26 cellular contexts compared by ENCODE assay signal in the genomic region with DNA sequence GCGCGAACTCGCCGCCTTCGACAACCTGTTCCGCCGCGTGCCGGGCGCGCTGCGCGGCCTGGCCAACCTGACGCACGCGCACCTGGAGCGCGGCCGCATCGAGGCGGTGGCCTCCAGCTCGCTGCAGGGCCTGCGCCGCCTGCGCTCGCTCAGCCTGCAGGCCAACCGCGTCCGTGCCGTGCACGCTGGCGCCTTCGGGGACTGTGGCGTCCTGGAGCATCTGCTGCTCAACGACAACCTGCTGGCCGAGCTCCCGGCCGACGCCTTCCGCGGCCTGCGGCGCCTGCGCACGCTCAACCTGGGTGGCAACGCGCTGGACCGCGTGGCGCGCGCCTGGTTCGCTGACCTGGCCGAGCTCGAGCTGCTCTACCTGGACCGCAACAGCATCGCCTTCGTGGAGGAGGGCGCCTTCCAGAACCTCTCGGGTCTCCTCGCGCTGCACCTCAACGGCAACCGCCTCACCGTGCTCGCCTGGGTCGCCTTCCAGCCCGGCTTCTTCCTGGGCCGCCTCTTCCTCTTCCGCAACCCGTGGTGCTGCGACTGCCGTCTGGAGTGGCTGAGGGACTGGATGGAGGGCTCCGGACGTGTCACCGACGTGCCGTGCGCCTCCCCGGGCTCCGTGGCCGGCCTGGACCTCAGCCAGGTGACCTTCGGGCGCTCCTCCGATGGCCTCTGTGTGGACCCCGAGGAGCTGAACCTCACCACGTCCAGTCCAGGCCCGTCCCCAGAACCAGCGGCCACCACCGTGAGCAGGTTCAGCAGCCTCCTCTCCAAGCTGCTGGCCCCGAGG. TPM values are rescaled to one million over a fixed set of nuclear protein-coding genes. Genes with fewer than 3 reads are reported as not detected.
"Had no signal": no experiment of that assay in that cellular context is flagged by ENCODE, and none has a peak within 500 bp of the region (broad histone marks: within the 10 kb centered on the region; RNA-seq: fewer than 3 reads in every experiment).

No MANE protein-coding gene starts in this region.

- H3K9me3 ChIP-seq: breast epithelium, heart left ventricle, transverse colon, uterus had no signal

- H3K4me3 Mint-ChIP-seq: activated B cell treated with CpG ODN at 0.5 μM for 24 hours; activated CD4-positive, alpha-beta memory T cell treated with anti-CD3 and anti-CD28 coated beads for 36 hours; activated CD4-positive, alpha-beta T cell treated with anti-CD3 and anti-CD28 coated beads for 36 hours; activated naive CD4-positive, alpha-beta T cell treated with anti-CD3 and anti-CD28 coated beads for 36 hours; activated naive CD8-positive, alpha-beta T cell treated with anti-CD3 and anti-CD28 coated beads, Interleukin-2, amount 10 ng/mL, durations not matched to agents 7 days and 5 days; activated T-cell treated with anti-CD3 and anti-CD28 coated beads, Interleukin-2, amount 50 U/mL, for 72 hours; stimulated activated naive B cell treated with anti-CD40 and anti-IgM and Interleukin-4, amounts not matched to agents 10 μg/mL and 1 μg/mL and 100 μg/mL, for 72 hours had no signal

- H3K4me3 ChIP-seq: breast epithelium, coronary artery, heart left ventricle, transverse colon, uterus had no signal

- H3K9me3 Mint-ChIP-seq: activated B cell treated with CpG ODN at 0.5 μM for 24 hours; activated CD4-positive, alpha-beta memory T cell treated with anti-CD3 and anti-CD28 coated beads for 36 hours; activated naive CD4-positive, alpha-beta T cell treated with anti-CD3 and anti-CD28 coated beads for 36 hours; activated naive CD8-positive, alpha-beta T cell treated with anti-CD3 and anti-CD28 coated beads, Interleukin-2, amount 10 ng/mL, durations not matched to agents 7 days and 5 days; activated T-cell treated with anti-CD3 and anti-CD28 coated beads, Interleukin-2, amount 50 U/mL, for 72 hours; stimulated activated naive B cell treated with anti-CD40 and anti-IgM and Interleukin-4, amounts not matched to agents 10 μg/mL and 1 μg/mL and 100 μg/mL, for 72 hours had no signal

- H3K4me1 Mint-ChIP-seq: activated B cell treated with CpG ODN at 0.5 μM for 24 hours; activated naive CD8-positive, alpha-beta T cell treated with anti-CD3 and anti-CD28 coated beads, Interleukin-2, amount 10 ng/mL, durations not matched to agents 7 days and 5 days; stimulated activated naive B cell treated with anti-CD40 and anti-IgM and Interleukin-4, amounts not matched to agents 10 μg/mL and 1 μg/mL and 100 μg/mL, for 72 hours had no signal

- H3K27ac Mint-ChIP-seq: activated B cell treated with CpG ODN at 0.5 μM for 24 hours; activated CD4-positive, alpha-beta memory T cell treated with anti-CD3 and anti-CD28 coated beads for 36 hours; activated CD4-positive, alpha-beta T cell treated with anti-CD3 and anti-CD28 coated beads for 36 hours; activated naive CD4-positive, alpha-beta T cell treated with anti-CD3 and anti-CD28 coated beads for 36 hours; activated naive CD8-positive, alpha-beta T cell treated with anti-CD3 and anti-CD28 coated beads, Interleukin-2, amount 10 ng/mL, durations not matched to agents 7 days and 5 days; activated T-cell treated with anti-CD3 and anti-CD28 coated beads, Interleukin-2, amount 50 U/mL, for 72 hours; stimulated activated naive B cell treated with anti-CD40 and anti-IgM and Interleukin-4, amounts not matched to agents 10 μg/mL and 1 μg/mL and 100 μg/mL, for 72 hours had no signal

- H3K36me3 Mint-ChIP-seq: activated CD4-positive, alpha-beta memory T cell treated with anti-CD3 and anti-CD28 coated beads for 36 hours; activated naive CD8-positive, alpha-beta T cell treated with anti-CD3 and anti-CD28 coated beads, Interleukin-2, amount 10 ng/mL, durations not matched to agents 7 days and 5 days; stimulated activated naive B cell treated with anti-CD40 and anti-IgM and Interleukin-4, amounts not matched to agents 10 μg/mL and 1 μg/mL and 100 μg/mL, for 72 hours had no signal

- H3K4me1 ChIP-seq: breast epithelium, heart left ventricle, uterus had no signal

- H3K27me3 ChIP-seq: heart left ventricle, transverse colon, uterus had no signal

- DNase-seq: activated B cell treated with CpG ODN at 0.5 μM for 24 hours; activated CD4-positive, alpha-beta memory T cell treated with anti-CD3 and anti-CD28 coated beads for 36 hours; activated CD4-positive, alpha-beta T cell treated with anti-CD3 and anti-CD28 coated beads for 36 hours; activated effector memory CD4-positive, alpha-beta T cell treated with Interleukin-2 at 50 U/mL for 16 hours; activated naive CD4-positive, alpha-beta T cell treated with anti-CD3 and anti-CD28 coated beads for 36 hours; activated naive CD8-positive, alpha-beta T cell treated with anti-CD3 and anti-CD28 coated beads, Interleukin-2, amount 10 ng/mL, durations not matched to agents 7 days and 5 days; activated T-cell treated with anti-CD3 and anti-CD28 coated beads, Interleukin-2, amount 50 U/mL, for 72 hours; amniotic stem cell; heart left ventricle; left ventricle myocardium superior; mammary epithelial cell; nephron progenitor cell; occipital lobe; small intestine; stimulated activated naive B cell treated with anti-CD40 and anti-IgM and Interleukin-4, amounts not matched to agents 10 μg/mL and 1 μg/mL and 100 μg/mL, for 72 hours; T1000; transverse colon; uterus had no signal

- ATAC-seq: activated CD4-positive, alpha-beta T cell treated with anti-CD3 and anti-CD28 coated beads for 36 hours; activated T-cell treated with anti-CD3 and anti-CD28 coated beads, Interleukin-2, amount 50 U/mL, for 72 hours; heart left ventricle; left ventricle myocardium superior; stimulated activated naive B cell treated with anti-CD40 and anti-IgM and Interleukin-4, amounts not matched to agents 10 μg/mL and 1 μg/mL and 100 μg/mL, for 72 hours had no signal

- H3K27ac ChIP-seq: breast epithelium, coronary artery, heart left ventricle, transverse colon, uterus had no signal

- H3K36me3 ChIP-seq: breast epithelium, heart left ventricle, transverse colon, uterus had no signal

- H3K27me3 Mint-ChIP-seq: activated B cell treated with CpG ODN at 0.5 μM for 24 hours; activated CD4-positive, alpha-beta memory T cell treated with anti-CD3 and anti-CD28 coated beads for 36 hours; activated CD4-positive, alpha-beta T cell treated with anti-CD3 and anti-CD28 coated beads for 36 hours; activated naive CD8-positive, alpha-beta T cell treated with anti-CD3 and anti-CD28 coated beads, Interleukin-2, amount 10 ng/mL, durations not matched to agents 7 days and 5 days; stimulated activated naive B cell treated with anti-CD40 and anti-IgM and Interleukin-4, amounts not matched to agents 10 μg/mL and 1 μg/mL and 100 μg/mL, for 72 hours had no signal

RNA-seq across cellular contexts. Expression of a gene that starts 27.0 kb away (rescaled TPM):
- total RNA-seq: activated B cell treated with CpG ODN at 0.5 μM for 24 hours; activated CD4-positive, alpha-beta memory T cell treated with anti-CD3 and anti-CD28 coated beads for 36 hours; activated CD4-positive, alpha-beta T cell treated with anti-CD3 and anti-CD28 coated beads for 36 hours; activated naive CD4-positive, alpha-beta T cell treated with anti-CD3 and anti-CD28 coated beads for 36 hours; activated naive CD8-positive, alpha-beta T cell treated with anti-CD3 and anti-CD28 coated beads, Interleukin-2, amount 10 ng/mL, durations not matched to agents 7 days and 5 days; breast epithelium; fibroblast of villous mesenchyme; heart left ventricle; left ventricle myocardium superior; mammary epithelial cell; myocyte; occipital lobe; posterior vena cava; sciatic nerve; T-helper 1 cell treated with Interleukin-12 subunit alpha and Interleukin-12 subunit beta and Interleukin-4 antibody, amounts not matched to agents 30 ng/mL and 1 ng/mL, for 36 hours; temporal lobe; transverse colon; uterus had no signal
- polyA plus RNA-seq: heart left ventricle, mammary epithelial cell had no signal
